ENCODE assay signal across 8 cellular contexts in genomic region chr1:240771450-240771849, GRCh38.
"Had no signal": no experiment of that assay in that cellular context is flagged by ENCODE, and none has a peak within 500 bp of the region (broad histone marks: within the 10 kb centered on the region; RNA-seq: fewer than 3 reads in every experiment).

No MANE protein-coding gene starts in this region.

- DNase-seq: H9, HCEC 1CT, HFFc6, KBM-7 had no signal

- FAIRE-seq: HTR-8/SVneo had no signal

- H3K27ac ChIP-seq: KMS-11 had no signal

- H3K9ac ChIP-seq: KMS-11 had no signal

- H2AFZ ChIP-seq: GM23338 had no signal

- H3K4me3 Mint-ChIP-seq: GM23338, H9, HFFc6, IgD-negative memory B cell had no signal

- H3K9me3 Mint-ChIP-seq: GM23338 had no signal

- H3K4me3 ChIP-seq: GM23338 had no signal

- H3K27me3 Mint-ChIP-seq: IgD-negative memory B cell had no signal

- ATAC-seq: GM23338 had no signal

- H3K27ac Mint-ChIP-seq: GM23338, H9, HFFc6, IgD-negative memory B cell had no signal

- H3K4me2 ChIP-seq: GM23338, KMS-11 had no signal

- H3K36me3 Mint-ChIP-seq: IgD-negative memory B cell had no signal

- H3K4me1 Mint-ChIP-seq: IgD-negative memory B cell had no signal
